ENCODE assay signal across 24 cellular contexts in the genomic region with DNA sequence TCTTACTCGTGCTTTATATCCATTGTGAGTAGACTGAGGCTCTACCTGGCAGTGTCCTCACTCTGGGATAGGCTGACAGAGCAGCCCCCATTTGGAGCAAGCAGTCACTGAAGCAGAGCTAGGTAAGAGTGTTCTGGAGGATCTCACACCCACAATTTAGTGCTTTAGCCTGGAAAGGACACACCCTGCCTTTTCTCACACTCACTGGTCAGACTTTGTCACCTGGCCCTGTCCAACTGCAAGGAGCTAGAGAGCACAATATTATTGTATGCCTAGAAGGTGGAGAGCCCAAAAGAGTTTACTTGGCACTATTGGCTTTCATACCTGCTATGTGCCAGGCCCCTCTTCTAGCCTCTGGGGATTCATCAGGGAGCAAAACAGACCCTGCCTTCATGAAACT.
A peak's percentile ranks its signal among the peaks of the same experiment; 100 is the strongest.
DNase-seq lines count a peak whose midpoint lies in the region; ATAC-seq, FAIRE-seq and TF ChIP-seq lines count a peak whose summit lies in the region.
"Had no signal": no experiment of that assay in that cellular context is flagged by ENCODE, and none has a peak within 500 bp of the region (broad histone marks: within the 10 kb centered on the region; RNA-seq: fewer than 3 reads in every experiment).

No MANE protein-coding gene starts in this region.

- peak; percentile 23 for FAIRE-seq in bronchial epithelial cell (lab: Jason Lieb, UNC)
- FAIRE-seq: A549, D721Med, G401.6, GM12891, GM19239 had no signal

- H3K23ac ChIP-seq in neuronal stem cell (ENCODE audit: low read depth, low read length, poor library complexity), result no peak overlapping the region

- H3K4ac ChIP-seq in neuronal stem cell (ENCODE audit: low read length), result no peak overlapping the region

- no peak overlapping the region for H4K91ac ChIP-seq in neuronal stem cell (ENCODE audit: low read depth, low read length, poor library complexity)

- no peak overlapping the region for H3K18ac ChIP-seq in neuronal stem cell (ENCODE audit: low read length)

- peaks cover 4% of the 10 kb centered on the region for H3K4me1 Mint-ChIP-seq in stimulated activated effector memory CD8-positive, alpha-beta T cell treated with anti-CD3 and anti-CD28 coated beads, Interleukin-12 subunit alpha, Interleukin-12 subunit beta, amount 100 ng/mL, for 72 hours
- peaks cover 29% of the 10 kb centered on the region for H3K4me1 Mint-ChIP-seq in progenitor cell of endocrine pancreas (ENCODE audit: low read depth)
- H3K4me1 Mint-ChIP-seq: B cell had no signal

- no peak overlapping the region for H3K14ac ChIP-seq in neuronal stem cell (ENCODE audit: low read length)

- no peaks in the 10 kb centered on the region for H3K36me3 ChIP-seq in bronchial epithelial cell (ENCODE audit: control insufficient read depth, insufficient read depth, low read length)
- no peaks in the 10 kb centered on the region for H3K36me3 ChIP-seq in neuronal stem cell (replicated peaks in 1 of 2; ENCODE audit: control insufficient read depth in 2 of 2, insufficient read depth in 2 of 2, low read length in 2 of 2)
- H3K36me3 ChIP-seq: BLaER1 treated with 17β-estradiol and CSF1 and Interleukin-3, amounts not matched to agents 10 nM and 100 nM had no signal

- H2AFZ ChIP-seq in neuronal stem cell (ENCODE audit: low read length), result no peak overlapping the region

- no peak overlapping the region for H3K4me3 Mint-ChIP-seq in stimulated activated effector memory CD8-positive, alpha-beta T cell treated with anti-CD3 and anti-CD28 coated beads, Interleukin-12 subunit alpha, Interleukin-12 subunit beta, amount 100 ng/mL, for 72 hours
- no peak overlapping the region for H3K4me3 Mint-ChIP-seq in progenitor cell of endocrine pancreas (ENCODE audit: low read depth)
- H3K4me3 Mint-ChIP-seq: B cell; CD4-positive, alpha-beta T cell; CD8-positive, alpha-beta T cell had no signal

- no peaks in the 10 kb centered on the region for H3K27me3 Mint-ChIP-seq in progenitor cell of endocrine pancreas
- H3K27me3 Mint-ChIP-seq: B cell had no signal

- no peaks in the 10 kb centered on the region for H3K9me3 Mint-ChIP-seq in stimulated activated effector memory CD8-positive, alpha-beta T cell treated with anti-CD3 and anti-CD28 coated beads, Interleukin-12 subunit alpha, Interleukin-12 subunit beta, amount 100 ng/mL, for 72 hours
- H3K9me3 Mint-ChIP-seq in progenitor cell of endocrine pancreas (ENCODE audit: low read depth), result no peaks in the 10 kb centered on the region
- H3K9me3 Mint-ChIP-seq: CD4-positive, alpha-beta T cell; CD8-positive, alpha-beta T cell had no signal

- H3K9ac ChIP-seq in neuronal stem cell (ENCODE audit: low read depth, low read length, poor library complexity), result no peak overlapping the region
- H3K9ac ChIP-seq: BLaER1 treated with 17β-estradiol and CSF1 and Interleukin-3, amounts not matched to agents 10 nM and 100 nM had no signal

- H2BK5ac ChIP-seq in neuronal stem cell (ENCODE audit: low read length), result peak overlapping the region; percentile 21

- no peaks in the 10 kb centered on the region for H3K27me3 ChIP-seq in bronchial epithelial cell (ENCODE audit: control insufficient read depth, insufficient read depth, low read length)
- no peaks in the 10 kb centered on the region for H3K27me3 ChIP-seq in neuronal stem cell (ENCODE audit: control insufficient read depth in 3 of 3, insufficient read depth in 3 of 3, low read depth in 1 of 3, low read length in 3 of 3)
- H3K27me3 ChIP-seq: BLaER1 treated with 17β-estradiol and CSF1 and Interleukin-3, amounts not matched to agents 10 nM and 100 nM had no signal

- DNase-seq in bronchial epithelial cell (ENCODE audit: low read depth), result no peak
- no peak for DNase-seq in left colon
- DNase-seq in neuronal stem cell (ENCODE audit: low spot score), result no peak
- DNase-seq in stimulated activated effector memory CD8-positive, alpha-beta T cell treated with anti-CD3 and anti-CD28 coated beads, Interleukin-12 subunit alpha, Interleukin-12 subunit beta, amount 100 ng/mL, for 72 hours (ENCODE audit: low spot score in 2 of 2), result no peak
- no peak for DNase-seq in progenitor cell of endocrine pancreas (ENCODE audit: low spot score, unreplicated experiment)
- DNase-seq in NCI-H2196 treated with DMSO at 0.1 percent for 48 hours (lab: John Stamatoyannopoulos, UW; ENCODE audit: unreplicated experiment), result no peak
- no peak for DNase-seq in NCI-H1694 (lab: John Stamatoyannopoulos, UW)
- DNase-seq: AML-193; Caco-2; Calu3; CD4-positive, alpha-beta T cell; CD8-positive, alpha-beta T cell; DMS79 treated with DMSO at 0.1 percent for 48 hours; GF-D8 had no signal

- intact Hi-C loops in left colon (cut with DNase I, micrococcal nuclease), result no loop called here

- H4K8ac ChIP-seq in neuronal stem cell (ENCODE audit: low read depth, low read length), result no peak overlapping the region

- H3K79me1 ChIP-seq in neuronal stem cell (ENCODE audit: low read depth, low read length), result no peaks in the 10 kb centered on the region

- H2AK5ac ChIP-seq in neuronal stem cell (ENCODE audit: low read depth, low read length), result no peak overlapping the region

- WGBS in neuronal stem cell (ENCODE audit: extremely low coverage in 2 of 2, insufficient read length in 2 of 2, insufficient replicate concordance in 1 of 2), 2 donors, result no CpG with 5 or more reads among the region's 1 CpG

- peaks cover 4 to 8% of the 10 kb centered on the region in 2 donors for H3K4me1 ChIP-seq in neuronal stem cell (ENCODE audit: control insufficient read depth in 2 of 2, insufficient read depth in 1 of 2, low read depth in 1 of 2, low read length in 2 of 2)

- no peak overlapping the region for H3K4me2 ChIP-seq in neuronal stem cell (ENCODE audit: insufficient read depth, low read length, poor library complexity, severe bottlenecking)
- H3K4me2 ChIP-seq: A549 had no signal

- no peaks in the 10 kb centered on the region for H3K9me3 ChIP-seq in neuronal stem cell (replicated peaks in 1 of 2; ENCODE audit: control insufficient read depth in 2 of 2, insufficient read depth in 1 of 2, low read depth in 1 of 2, low read length in 2 of 2)
- H3K9me3 ChIP-seq: A549; BLaER1 treated with 17β-estradiol and CSF1 and Interleukin-3, amounts not matched to agents 10 nM and 100 nM; Caco-2 had no signal

- TF ChIP-seq CTCF in bronchial epithelial cell (IDR thresholded peaks at IDR 0.05; ENCODE audit: insufficient read depth, low read length, severe bottlenecking) (no peak), progenitor cell of endocrine pancreas (IDR thresholded peaks at IDR 0.05; ENCODE audit: unreplicated experiment) (no peak)

- no peak overlapping the region for H3K27ac Mint-ChIP-seq in stimulated activated effector memory CD8-positive, alpha-beta T cell treated with anti-CD3 and anti-CD28 coated beads, Interleukin-12 subunit alpha, Interleukin-12 subunit beta, amount 100 ng/mL, for 72 hours
- no peak overlapping the region for H3K27ac Mint-ChIP-seq in progenitor cell of endocrine pancreas
- H3K27ac Mint-ChIP-seq: B cell; CD4-positive, alpha-beta T cell; CD8-positive, alpha-beta T cell had no signal

- no peak overlapping the region for H3K27ac ChIP-seq in neuronal stem cell (replicated peaks; ENCODE audit: low read length)
- H3K27ac ChIP-seq: 22Rv1; A549; BLaER1 treated with 17β-estradiol and CSF1 and Interleukin-3, amounts not matched to agents 10 nM and 100 nM; C4-2B had no signal

- H2BK15ac ChIP-seq in neuronal stem cell (ENCODE audit: low read length), result no peak overlapping the region

- no peak overlapping the region for H3K4me3 ChIP-seq in bronchial epithelial cell (ENCODE audit: low read depth, low read length)
- H3K4me3 ChIP-seq in neuronal stem cell (ENCODE audit: low read length in 2 of 2), result no peak overlapping the region
- H3K4me3 ChIP-seq: A549; BLaER1 treated with 17β-estradiol and CSF1 and Interleukin-3, amounts not matched to agents 10 nM and 100 nM had no signal

- H2BK120ac ChIP-seq in neuronal stem cell (ENCODE audit: low read depth, low read length), result no peak overlapping the region

- no peak overlapping the region for H2BK12ac ChIP-seq in neuronal stem cell (ENCODE audit: low read length)

- ATAC-seq in left colon (peak; percentile 86), HG03565 (IDR thresholded peaks at IDR 0.05; ENCODE audit: unreplicated experiment) (no peak)
- ATAC-seq in stimulated activated effector memory CD8-positive, alpha-beta T cell treated with anti-CD3 and anti-CD28 coated beads, Interleukin-12 subunit alpha, Interleukin-12 subunit beta, amount 100 ng/mL, for 72 hours, result peak; percentile 9
- ATAC-seq: A549; CD8-positive, alpha-beta T cell had no signal

- no peaks in the 10 kb centered on the region for H3K36me3 Mint-ChIP-seq in stimulated activated effector memory CD8-positive, alpha-beta T cell treated with anti-CD3 and anti-CD28 coated beads, Interleukin-12 subunit alpha, Interleukin-12 subunit beta, amount 100 ng/mL, for 72 hours
- peaks cover 5% of the 10 kb centered on the region for H3K36me3 Mint-ChIP-seq in progenitor cell of endocrine pancreas (ENCODE audit: insufficient read depth)
- H3K36me3 Mint-ChIP-seq: CD8-positive, alpha-beta T cell had no signal
